Comparison of ENCODE assay signal across 8 cellular contexts in the genomic region with DNA sequence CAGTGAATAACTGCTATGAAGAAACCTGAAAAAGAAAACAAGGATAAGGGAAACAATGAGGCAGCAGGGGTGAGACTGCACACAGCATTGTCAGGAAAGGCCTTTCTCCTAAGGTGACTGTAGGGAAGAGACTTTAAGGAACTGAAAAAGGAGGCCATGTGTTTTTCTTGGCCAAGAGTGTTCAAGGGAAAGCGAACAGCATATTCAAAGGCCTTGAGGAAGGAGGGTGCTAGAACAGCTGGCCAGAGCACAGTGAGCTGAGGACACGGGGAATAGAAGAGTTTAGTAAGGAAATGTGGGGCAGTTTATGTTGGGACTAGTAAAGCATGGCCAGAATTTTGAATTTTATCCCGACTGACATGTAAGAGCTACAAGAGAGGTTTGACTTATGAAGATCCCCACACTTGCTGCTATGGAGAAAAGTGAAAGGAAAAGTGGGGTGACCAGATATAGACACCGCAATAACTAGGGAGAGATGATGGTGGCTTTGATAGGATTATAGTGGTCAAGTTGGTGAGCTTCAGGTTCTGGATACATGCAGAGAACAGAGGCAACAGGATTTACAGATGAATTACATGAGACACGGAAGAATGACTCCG. TPM values are rescaled to one million over a fixed set of nuclear protein-coding genes. Genes with fewer than 3 reads are reported as not detected.
DNase-seq lines count a peak whose midpoint lies in the region; ATAC-seq, FAIRE-seq and TF ChIP-seq lines count a peak whose summit lies in the region.

No MANE protein-coding gene starts in this region.

- TF ChIP-seq CTCF in left ventricle myocardium inferior (IDR thresholded peaks at IDR 0.05; ENCODE audit: borderline replicate concordance) (no peak), WTC11 (IDR thresholded peaks at IDR 0.05) (no peak), kidney (IDR thresholded peaks at IDR 0.05; ENCODE audit: borderline replicate concordance, extremely low read depth, insufficient read depth) (no peak), mucosa of descending colon (IDR thresholded peaks at IDR 0.05) (no peak)

- H3K36me3 ChIP-seq in left ventricle myocardium inferior (no peaks in the 10 kb centered on the region), kidney (ENCODE audit: control insufficient read depth in 1 of 2, insufficient read depth in 2 of 2, low read length in 2 of 2) (no peaks in the 10 kb centered on the region), mucosa of descending colon (ENCODE audit: low read depth) (no peaks in the 10 kb centered on the region)

- H3K4me3 ChIP-seq in left ventricle myocardium inferior (peak overlapping the region; percentile 80), kidney (ENCODE audit: low read length in 2 of 2) (peak overlapping the region; percentile 86 to 97), mucosa of descending colon (no peak overlapping the region)

- DNase-seq in left ventricle myocardium inferior (no peak), left cardiac atrium (no peak), WTC11 (ENCODE audit: low spot score) (no peak), kidney (no peak), NCI-H2081 treated with DMSO at 0.1 percent for 48 hours (lab: John Stamatoyannopoulos, UW) (no peak), mucosa of descending colon (no peak)
- no peak for DNase-seq in stimulated activated naive CD4-positive, alpha-beta T cell (lab: John Stamatoyannopoulos, UW)

- H3K4me1 ChIP-seq in left ventricle myocardium inferior: peaks cover 27% of the 10 kb centered on the region
- H3K4me1 ChIP-seq in kidney (ENCODE audit: control insufficient read depth in 1 of 2, insufficient read depth in 1 of 2, low read depth in 1 of 2, low read length in 2 of 2): peaks cover 0 to 14% of the 10 kb centered on the region in 2 donors
- peaks cover 9% of the 10 kb centered on the region for H3K4me1 ChIP-seq in mucosa of descending colon (ENCODE audit: low read depth)

- peak overlapping the region in 1 of 2 donors; percentile 80 for H3K9ac ChIP-seq in kidney (ENCODE audit: low read length in 2 of 2)

- H3K27me3 ChIP-seq in left ventricle myocardium inferior (ENCODE audit: low read depth): no peaks in the 10 kb centered on the region

- H3K9me3 Mint-ChIP-seq in WTC11: peaks cover 5% of the 10 kb centered on the region; the same call in 1 of the 2 replicates

- no peaks in the 10 kb centered on the region for H3K27me3 Mint-ChIP-seq in WTC11 (ENCODE audit: low read depth)

- H3K27ac Mint-ChIP-seq in WTC11: peak overlapping the region; percentile 82; the same call in 1 of the 2 replicates

- H3K9me3 ChIP-seq in left ventricle myocardium inferior (replicated peaks) (no peaks in the 10 kb centered on the region), kidney (ENCODE audit: control insufficient read depth in 1 of 2, low read length in 2 of 2) (no peaks in the 10 kb centered on the region), mucosa of descending colon (no peaks in the 10 kb centered on the region)

- peak overlapping the region; percentile 89 for H3K4me3 Mint-ChIP-seq in WTC11

- intact Hi-C loops in left ventricle myocardium inferior (cut with micrococcal nuclease): no loop called here
- intact Hi-C loops in left cardiac atrium (cut with DNase I): no loop called here
- intact Hi-C loops in kidney (cut with DNase I): no loop called here
- intact Hi-C loops in mucosa of descending colon (cut with DNase I, micrococcal nuclease): no loop called here

- FAIRE-seq in kidney (lab: Jason Lieb, UNC): no peak

- peaks cover 5% of the 10 kb centered on the region for H3K36me3 Mint-ChIP-seq in WTC11

- peaks cover 13% of the 10 kb centered on the region for H3K4me1 Mint-ChIP-seq in WTC11

- CTCF ChIA-PET in WTC11 (lab: Charles Lee): no interaction called here

- H3K27ac ChIP-seq in left ventricle myocardium inferior (replicated peaks) (no peak overlapping the region), kidney (ENCODE audit: low read depth in 2 of 2, low read length in 2 of 2) (no peak overlapping the region)

- no peak for ATAC-seq in left cardiac atrium
- no peak for ATAC-seq in WTC11
- ATAC-seq in mucosa of descending colon: no peak
- no peak for ATAC-seq in GM21529 (IDR thresholded peaks at IDR 0.05; ENCODE audit: unreplicated experiment)

- POLR2A ChIA-PET in WTC11 (lab: Charles Lee): no interaction called here

TF ChIP-seq in WTC11, 78 proteins besides CTCF, POLR2A, EP300 and RAD21 (continues in another document):
- TF ChIP-seq, protein P1, sequence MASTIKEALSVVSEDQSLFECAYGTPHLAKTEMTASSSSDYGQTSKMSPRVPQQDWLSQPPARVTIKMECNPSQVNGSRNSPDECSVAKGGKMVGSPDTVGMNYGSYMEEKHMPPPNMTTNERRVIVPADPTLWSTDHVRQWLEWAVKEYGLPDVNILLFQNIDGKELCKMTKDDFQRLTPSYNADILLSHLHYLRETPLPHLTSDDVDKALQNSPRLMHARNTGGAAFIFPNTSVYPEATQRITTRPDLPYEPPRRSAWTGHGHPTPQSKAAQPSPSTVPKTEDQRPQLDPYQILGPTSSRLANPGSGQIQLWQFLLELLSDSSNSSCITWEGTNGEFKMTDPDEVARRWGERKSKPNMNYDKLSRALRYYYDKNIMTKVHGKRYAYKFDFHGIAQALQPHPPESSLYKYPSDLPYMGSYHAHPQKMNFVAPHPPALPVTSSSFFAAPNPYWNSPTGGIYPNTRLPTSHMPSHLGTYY (CRISPR knock-in tag; IDR thresholded peaks at IDR 0.05): no peak
- TF ChIP-seq RORB (CRISPR knock-in tag; IDR thresholded peaks at IDR 0.05) (no peak), ELF4 (CRISPR knock-in tag; IDR thresholded peaks at IDR 0.05; ENCODE audit: low read depth) (no peak), GRHL2 (CRISPR knock-in tag; IDR thresholded peaks at IDR 0.05; ENCODE audit: insufficient replicate concordance, severe bottlenecking) (no peak), ZBTB21 (CRISPR knock-in tag; IDR thresholded peaks at IDR 0.05; ENCODE audit: borderline replicate concordance) (no peak), ETV6 (CRISPR knock-in tag; IDR thresholded peaks at IDR 0.05) (no peak), NFATC4 (CRISPR knock-in tag; IDR thresholded peaks at IDR 0.05) (no peak), PRDM15 (CRISPR knock-in tag; IDR thresholded peaks at IDR 0.05) (no peak), HMGA2 (CRISPR knock-in tag; IDR thresholded peaks at IDR 0.05) (no peak), ZNF317 (CRISPR knock-in tag; IDR thresholded peaks at IDR 0.05; ENCODE audit: borderline replicate concordance, low read depth) (no peak)
- TF ChIP-seq, protein P2, sequence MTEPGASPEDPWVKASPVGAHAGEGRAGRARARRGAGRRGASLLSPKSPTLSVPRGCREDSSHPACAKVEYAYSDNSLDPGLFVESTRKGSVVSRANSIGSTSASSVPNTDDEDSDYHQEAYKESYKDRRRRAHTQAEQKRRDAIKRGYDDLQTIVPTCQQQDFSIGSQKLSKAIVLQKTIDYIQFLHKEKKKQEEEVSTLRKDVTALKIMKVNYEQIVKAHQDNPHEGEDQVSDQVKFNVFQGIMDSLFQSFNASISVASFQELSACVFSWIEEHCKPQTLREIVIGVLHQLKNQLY (CRISPR knock-in tag; IDR thresholded peaks at IDR 0.05): no peak

RNA-seq across cellular contexts. Expression of gene RWDD2B, which starts 1.4 kb away (rescaled TPM):
- total RNA-seq in left ventricle myocardium inferior (14.3 TPM), left cardiac atrium (10 to 100 TPM; 13.7 to 14.3 TPM), WTC11 (2021) (8.7 to 10.4 TPM (median 9.4 TPM) in 3 replicates), kidney (16.0 TPM), mucosa of descending colon (10 to 100 TPM in 1 of 3 donors, 1 to 10 TPM in 2; 7.7 to 15.5 (median 8.0) TPM)
- polyA plus RNA-seq in kidney (ENCODE audit: insufficient read depth, low read depth, low replicate concordance): 24.0 TPM

RNA-seq across cellular contexts. Expression of gene USP16, which starts 6.7 kb away (rescaled TPM):
- 33.7 TPM for total RNA-seq in left ventricle myocardium inferior
- 10 to 100 TPM; 29.0 to 35.6 TPM for total RNA-seq in left cardiac atrium
- 19.4 to 20.8 TPM (median 19.4 TPM) in 3 replicates for total RNA-seq in WTC11 (2021)
- 35.8 TPM for total RNA-seq in kidney
- 17.8 TPM for polyA plus RNA-seq in kidney (ENCODE audit: insufficient read depth, low read depth, low replicate concordance)
- total RNA-seq in mucosa of descending colon: 10 to 100 TPM; 35.2 to 41.5 (median 37.6) TPM

RNA-seq across cellular contexts. Expression of gene LTN1, which starts 25.1 kb away (rescaled TPM):
- total RNA-seq in left ventricle myocardium inferior (16.6 TPM), left cardiac atrium (10 to 100 TPM; 17.3 to 19.5 TPM), WTC11 (2021) (18.9 to 23.0 TPM (median 21.1 TPM) in 3 replicates), kidney (25.0 TPM), mucosa of descending colon (10 to 100 TPM; 24.5 to 32.7 (median 30.9) TPM)
- 3.6 TPM for polyA plus RNA-seq in kidney (ENCODE audit: insufficient read depth, low read depth, low replicate concordance)

RNA-seq across cellular contexts. Expression of gene CCT8, which starts 55.7 kb away (rescaled TPM):
- 104 TPM for total RNA-seq in left ventricle myocardium inferior
- 100 to 1,000 TPM in 1 of 2 donors, 10 to 100 TPM in 1; 97.5 to 117 TPM for total RNA-seq in left cardiac atrium
- total RNA-seq in WTC11 (2021): 329 to 335 TPM (median 333 TPM) in 3 replicates
- 101 TPM for total RNA-seq in kidney
- polyA plus RNA-seq in kidney (ENCODE audit: insufficient read depth, low read depth, low replicate concordance): 119 TPM
- 100 to 1,000 TPM in 1 of 3 donors, 10 to 100 TPM in 2; 76.2 to 103 (median 95.1) TPM for total RNA-seq in mucosa of descending colon
